Comparison of ENCODE assay signal across 20 cellular contexts in the genomic region with DNA sequence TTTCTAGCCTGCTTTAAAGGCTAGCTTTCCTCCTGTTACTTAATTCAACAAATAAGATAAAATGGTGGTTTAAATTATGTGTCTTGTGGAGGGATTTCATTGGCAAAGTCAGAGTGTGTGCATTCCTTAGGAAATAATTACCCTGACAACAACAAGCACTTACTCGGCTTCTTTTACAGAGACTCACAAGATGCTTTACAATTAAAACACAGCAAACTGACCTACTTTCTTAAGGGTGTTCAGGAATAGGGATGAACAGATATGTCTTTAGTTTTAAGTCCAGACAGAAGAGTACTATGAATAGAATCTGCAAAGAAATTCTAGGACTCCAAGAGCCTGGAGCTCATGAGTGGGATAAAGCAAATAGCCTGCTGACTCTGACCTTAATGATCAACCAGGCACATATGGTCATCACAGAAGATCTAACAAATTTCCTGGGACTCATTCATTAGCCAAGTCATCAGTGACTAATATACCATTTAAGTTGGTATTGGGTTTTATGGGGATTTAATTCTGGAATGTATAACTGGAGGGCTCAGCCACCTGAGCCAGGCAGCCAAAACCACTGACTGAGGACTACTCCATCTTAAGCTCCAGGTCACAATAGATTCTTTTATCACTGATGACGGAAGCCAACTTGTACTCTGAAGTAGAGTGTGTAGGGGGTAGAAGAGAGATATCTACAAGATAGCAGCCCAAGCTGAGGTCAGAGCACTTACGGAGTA.
DNase-seq lines count a peak whose midpoint lies in the region; ATAC-seq and TF ChIP-seq lines count a peak whose summit lies in the region.
"Had no signal": no experiment of that assay in that cellular context is flagged by ENCODE, and none has a peak within 500 bp of the region (broad histone marks: within the 10 kb centered on the region; RNA-seq: fewer than 3 reads in every experiment).

No MANE protein-coding gene starts in this region.

- no peaks in the 10 kb centered on the region for H3K4me1 ChIP-seq in PC-3 (ENCODE audit: insufficient read depth, low read length)
- no peaks in the 10 kb centered on the region for H3K4me1 ChIP-seq in mesenchymal stem cell (ENCODE audit: control insufficient read depth, insufficient read depth, low read depth, low read length)
- H3K4me1 ChIP-seq in upper lobe of left lung = no peaks in the 10 kb centered on the region
- no peaks in the 10 kb centered on the region for H3K4me1 ChIP-seq in mammary epithelial cell (ENCODE audit: insufficient read depth, low read length)

- H4K8ac ChIP-seq in mesenchymal stem cell (ENCODE audit: low read length) = no peak overlapping the region

- ATAC-seq in PC-3 = peak; percentile 27; the same call in 1 of the 2 replicates
- ATAC-seq in upper lobe of left lung (ENCODE audit: low FRiP score in 2 of 2) = no peak
- ATAC-seq: GM12878, SK-N-SH treated with all-trans-retinoic acid at 6 μM for 48 hours had no signal

- no peak for TF ChIP-seq EP300 in upper lobe of left lung (IDR thresholded peaks at IDR 0.05)

- H3K79me1 ChIP-seq in mesenchymal stem cell (replicated peaks; ENCODE audit: low read length, poor library complexity, severe bottlenecking) = no peaks in the 10 kb centered on the region

- H3K27ac ChIP-seq in PC-3 (ENCODE audit: low read length) (no peak overlapping the region), mesenchymal stem cell (ENCODE audit: low read length, poor library complexity, severe bottlenecking) (peak overlapping the region; percentile 21), upper lobe of left lung (no peak overlapping the region), mammary epithelial cell (ENCODE audit: insufficient read depth, low read depth, low read length) (no peak overlapping the region)

- H4K91ac ChIP-seq in mesenchymal stem cell (ENCODE audit: low read length) = no peak overlapping the region

- no peak overlapping the region for H2BK5ac ChIP-seq in mesenchymal stem cell (ENCODE audit: low read depth, low read length, poor library complexity, severe bottlenecking)

- no peak overlapping the region for H2BK12ac ChIP-seq in mesenchymal stem cell (ENCODE audit: low read length in 2 of 2)

- H3K9ac ChIP-seq in PC-3 (ENCODE audit: low read length) = no peak overlapping the region
- no peak overlapping the region for H3K9ac ChIP-seq in mesenchymal stem cell (ENCODE audit: low read length)
- no peak overlapping the region for H3K9ac ChIP-seq in mammary epithelial cell (ENCODE audit: insufficient read depth, low read length)

- no peak overlapping the region for H3K14ac ChIP-seq in mesenchymal stem cell (ENCODE audit: low read length in 2 of 2)

- no peaks in the 10 kb centered on the region for H3K9me3 ChIP-seq in PC-3 (ENCODE audit: low read length)
- H3K9me3 ChIP-seq in mesenchymal stem cell (ENCODE audit: control insufficient read depth, low read length) = no peaks in the 10 kb centered on the region
- H3K9me3 ChIP-seq in upper lobe of left lung = no peaks in the 10 kb centered on the region
- H3K9me3 ChIP-seq in mammary epithelial cell (replicated peaks; ENCODE audit: insufficient read depth, low read length) = no peaks in the 10 kb centered on the region

- H3K27me3 ChIP-seq in PC-3 (ENCODE audit: low read length) (no peaks in the 10 kb centered on the region), mesenchymal stem cell (ENCODE audit: control insufficient read depth in 1 of 2, insufficient read depth in 1 of 2, low read length in 2 of 2) (no peaks in the 10 kb centered on the region), upper lobe of left lung (no peaks in the 10 kb centered on the region), mammary epithelial cell (ENCODE audit: insufficient read depth, low read length) (no peaks in the 10 kb centered on the region)

- H3K18ac ChIP-seq in mesenchymal stem cell (ENCODE audit: low read depth in 1 of 2, low read length in 2 of 2) = no peak overlapping the region

- H2BK15ac ChIP-seq in mesenchymal stem cell (ENCODE audit: low read depth, poor library complexity, severe bottlenecking) = no peak overlapping the region

- H3K4me3 ChIP-seq in PC-3 (ENCODE audit: low read length) (no peak overlapping the region), mesenchymal stem cell (ENCODE audit: insufficient read depth in 1 of 2, low read depth in 1 of 2, low read length in 2 of 2) (no peak overlapping the region), upper lobe of left lung (no peak overlapping the region), mammary epithelial cell (replicated peaks in 1 of 3; ENCODE audit: insufficient read depth in 1 of 3, low read depth in 2 of 3, low read length in 3 of 3) (no peak overlapping the region)
- H3K4me3 ChIP-seq: GM12878 had no signal

- no peak overlapping the region for H2BK120ac ChIP-seq in mesenchymal stem cell (ENCODE audit: low read depth, low read length)

- H3K23ac ChIP-seq in mesenchymal stem cell (ENCODE audit: low read length in 2 of 2) = no peak overlapping the region

- H3K79me2 ChIP-seq in PC-3 (ENCODE audit: low read length) = no peaks in the 10 kb centered on the region
- H3K79me2 ChIP-seq in mammary epithelial cell (ENCODE audit: insufficient read depth, low read length) = no peaks in the 10 kb centered on the region

- dilution Hi-C loops in mammary epithelial cell (cut with HindIII; ENCODE audit: low sequenced_read_pairs) = loop anchor here (5.0 kb wide), 2 partner anchors 52 to 97 kb away; no protein-coding TSS in a partner anchor

- intact Hi-C loops in PC-3 (cut with micrococcal nuclease) (no loop called here), mammary epithelial cell (cut with micrococcal nuclease) (no loop called here)

- no peaks in the 10 kb centered on the region for H3K9me2 ChIP-seq in PC-3 (replicated peaks; ENCODE audit: low read length)

- H2AK5ac ChIP-seq in mesenchymal stem cell (ENCODE audit: low read length, severe bottlenecking) = no peak overlapping the region

- no peak overlapping the region for H3K4me2 ChIP-seq in PC-3 (ENCODE audit: low read length)
- no peak overlapping the region for H3K4me2 ChIP-seq in mesenchymal stem cell (ENCODE audit: low read length, poor library complexity, severe bottlenecking)
- H3K4me2 ChIP-seq in mammary epithelial cell (ENCODE audit: insufficient read depth, low read depth, low read length) = no peak overlapping the region

- BruUV-seq in PC-3 (replicated peaks; lab: Mats Ljungman, UMichigan) (no TSS peak), mammary epithelial cell (replicated peaks; lab: Mats Ljungman, UMichigan) (no TSS peak)

- H3K36me3 ChIP-seq in PC-3 (ENCODE audit: low read depth, low read length) = no peaks in the 10 kb centered on the region
- no peaks in the 10 kb centered on the region for H3K36me3 ChIP-seq in mesenchymal stem cell (ENCODE audit: control insufficient read depth in 1 of 2, insufficient read depth in 2 of 2, low read depth in 1 of 2, low read length in 2 of 2)
- H3K36me3 ChIP-seq in upper lobe of left lung = no peaks in the 10 kb centered on the region
- no peaks in the 10 kb centered on the region for H3K36me3 ChIP-seq in mammary epithelial cell (ENCODE audit: insufficient read depth, low read length)

- TF ChIP-seq CTCF in PC-3 (conservative IDR thresholded peaks at IDR 0.05; ENCODE audit: low read depth, low read length) (no peak), upper lobe of left lung (IDR thresholded peaks at IDR 0.05) (no peak), mammary epithelial cell (conservative IDR thresholded peaks at IDR 0.05 in 1 of 2, IDR thresholded peaks at IDR 0.05 in 1 of 2; ENCODE audit: extremely low read depth in 1 of 2, insufficient read depth in 1 of 2, low read depth in 1 of 2, low read length in 2 of 2) (no peak)

- H2AFZ ChIP-seq in PC-3 (ENCODE audit: low read length) (no peak overlapping the region), mesenchymal stem cell (ENCODE audit: low read depth, low read length) (no peak overlapping the region), mammary epithelial cell (ENCODE audit: low read depth, low read length) (no peak overlapping the region)

- H3F3A ChIP-seq in PC-3 (ENCODE audit: low read length, unreplicated experiment) = no peaks in the 10 kb centered on the region

- H4K20me1 ChIP-seq in PC-3 (ENCODE audit: low read length) (no peaks in the 10 kb centered on the region), mammary epithelial cell (ENCODE audit: insufficient read depth, low read length) (no peaks in the 10 kb centered on the region)

- no peak for DNase-seq in PC-3
- peak; percentile 54 for DNase-seq in cerebellar cortex (ENCODE audit: low spot score)
- DNase-seq in mesenchymal stem cell = no peak
- no peak for DNase-seq in NCI-H2171 treated with DMSO at 0.1 percent for 48 hours (lab: John Stamatoyannopoulos, UW)
- DNase-seq in upper lobe of left lung = no peak
- DNase-seq in GM03348 (ENCODE audit: low spot score) = no peak
- DNase-seq in mammary epithelial cell = no peak
- DNase-seq: ACHN, AML-193, DMS 273 treated with DMSO at 0.1 percent for 48 hours, DND-41, GF-D8, Kasumi-1, MM.1S, NCI-H1092, NCI-H146, NCI-H2029 treated with DMSO at 0.1 percent for 48 hours, SHP77 had no signal

- POLR2A ChIA-PET in PC-3 (lab: Charles Lee; ENCODE audit: unreplicated experiment) = no interaction called here

- CTCF ChIA-PET in PC-3 (lab: Charles Lee) (no interaction called here), mammary epithelial cell (lab: Charles Lee; ENCODE audit: low non-redundant PET) (no interaction called here)

- TF ChIP-seq POLR2A in upper lobe of left lung (IDR thresholded peaks at IDR 0.05) = no peak

- WGBS in mesenchymal stem cell = 87% methylated on average over 3 of the region's 3 CpGs
- WGBS in upper lobe of left lung, 2 donors = 79 to 90% methylated on average over 3 of the region's 3 CpGs
- WGBS in mammary epithelial cell (ENCODE audit: low coverage, missing lambda C conversion rate) = 29% methylated on average over 3 of the region's 3 CpGs

- H3K4ac ChIP-seq in mesenchymal stem cell (ENCODE audit: low read depth in 1 of 2, low read length in 2 of 2) = no peak overlapping the region

- in situ Hi-C loops in mammary epithelial cell (cut with MboI; ENCODE audit: low sequenced_read_pairs in 2 of 2) = no loop called here
